15 cellular contexts compared by ENCODE assay signal in genomic region chr3:69444980-69445379, GRCh38. TPM values are rescaled to one million over a fixed set of nuclear protein-coding genes. Genes with fewer than 3 reads are reported as not detected.
DNase-seq lines count a peak whose midpoint lies in the region; ATAC-seq and TF ChIP-seq lines count a peak whose summit lies in the region.
"Had no signal": no experiment of that assay in that cellular context is flagged by ENCODE, and none has a peak within 500 bp of the region (broad histone marks: within the 10 kb centered on the region; RNA-seq: fewer than 3 reads in every experiment).

No MANE protein-coding gene starts in this region.

- peak overlapping the region; percentile 72 for H3K4me3 ChIP-seq in ACC112 (ENCODE audit: low read depth, low read length)
- H3K4me3 ChIP-seq in SJSA1: peak overlapping the region; percentile 29
- H3K4me3 ChIP-seq in foreskin fibroblast (ENCODE audit: low read depth in 1 of 2, low read length in 2 of 2): peak overlapping the region; percentile 37 to 54
- H3K4me3 ChIP-seq in naive thymus-derived CD4-positive, alpha-beta T cell (ENCODE audit: low read length): no peak overlapping the region
- H3K4me3 ChIP-seq: cardiac muscle cell had no signal

- no peaks in the 10 kb centered on the region for H3K4me1 Mint-ChIP-seq in naive thymus-derived CD4-positive, alpha-beta T cell
- H3K4me1 Mint-ChIP-seq in activated T-cell treated with anti-CD3 and anti-CD28 coated beads, Interleukin-2, amount 50 U/mL, for 4 hours (ENCODE audit: low read depth): no peaks in the 10 kb centered on the region

- H3K4me3 Mint-ChIP-seq in naive thymus-derived CD4-positive, alpha-beta T cell: no peak overlapping the region
- H3K4me3 Mint-ChIP-seq in activated T-cell treated with anti-CD3 and anti-CD28 coated beads, Interleukin-2, amount 50 U/mL, for 4 hours: no peak overlapping the region
- H3K4me3 Mint-ChIP-seq: natural killer cell had no signal

- H3K27ac Mint-ChIP-seq in naive thymus-derived CD4-positive, alpha-beta T cell: no peak overlapping the region
- H3K27ac Mint-ChIP-seq: natural killer cell had no signal

- H3K27me3 ChIP-seq in ACC112 (ENCODE audit: insufficient read depth, low read length) (no peaks in the 10 kb centered on the region), SJSA1 (replicated peaks) (no peaks in the 10 kb centered on the region)
- H3K27me3 ChIP-seq in naive thymus-derived CD4-positive, alpha-beta T cell (ENCODE audit: control insufficient read depth in 2 of 2, insufficient read depth in 2 of 2, low read length in 2 of 2): no peaks in the 10 kb centered on the region
- H3K27me3 ChIP-seq: cardiac muscle cell had no signal

- H2AFZ ChIP-seq in ACC112 (ENCODE audit: low read length, unreplicated experiment): peak overlapping the region; percentile 82

- H3K27me3 Mint-ChIP-seq in naive thymus-derived CD4-positive, alpha-beta T cell: peaks cover 0 to 4% (median 0%) of the 10 kb centered on the region in 5 donors
- H3K27me3 Mint-ChIP-seq in activated T-cell treated with anti-CD3 and anti-CD28 coated beads, Interleukin-2, amount 50 U/mL, for 4 hours (ENCODE audit: low read depth): no peaks in the 10 kb centered on the region

- POLR2A ChIA-PET in naive thymus-derived CD4-positive, alpha-beta T cell (lab: Charles Lee): no interaction called here

- no peaks in the 10 kb centered on the region for H3K79me2 ChIP-seq in ACC112 (ENCODE audit: control insufficient read depth, insufficient read depth, low read length, unreplicated experiment)

- no peaks in the 10 kb centered on the region for H3K36me3 Mint-ChIP-seq in naive thymus-derived CD4-positive, alpha-beta T cell
- no peaks in the 10 kb centered on the region for H3K36me3 Mint-ChIP-seq in activated T-cell treated with anti-CD3 and anti-CD28 coated beads, Interleukin-2, amount 50 U/mL, for 4 hours (ENCODE audit: insufficient read depth)
- H3K36me3 Mint-ChIP-seq: natural killer cell had no signal

- H3K9me3 Mint-ChIP-seq in naive thymus-derived CD4-positive, alpha-beta T cell: no peaks in the 10 kb centered on the region
- H3K9me3 Mint-ChIP-seq in activated T-cell treated with anti-CD3 and anti-CD28 coated beads, Interleukin-2, amount 50 U/mL, for 4 hours: no peaks in the 10 kb centered on the region
- H3K9me3 Mint-ChIP-seq: natural killer cell had no signal

- DNase-seq in SJSA1 (ENCODE audit: low read depth in 1 of 2, low spot score in 2 of 2) (peak; percentile 46 to 47), foreskin fibroblast (peak; percentile 11 to 64), putamen (ENCODE audit: low spot score) (peak; percentile 32), SW 1271 (lab: John Stamatoyannopoulos, UW) (no peak)
- no peak for DNase-seq in naive thymus-derived CD4-positive, alpha-beta T cell
- DNase-seq in activated T-cell treated with anti-CD3 and anti-CD28 coated beads, Interleukin-2, amount 50 U/mL, for 4 hours: no peak
- DNase-seq: DMS153, natural killer cell, NCI-H1105 treated with DMSO at 0.1 percent for 48 hours, NCI-H524 treated with DMSO at 0.1 percent for 48 hours, T-helper 9 cell had no signal

- peaks cover 8% of the 10 kb centered on the region for H3K4me1 ChIP-seq in ACC112 (ENCODE audit: control insufficient read depth, insufficient read depth, low read length, unreplicated experiment)
- peaks cover 20% of the 10 kb centered on the region for H3K4me1 ChIP-seq in SJSA1 (replicated peaks)
- no peaks in the 10 kb centered on the region for H3K4me1 ChIP-seq in naive thymus-derived CD4-positive, alpha-beta T cell (ENCODE audit: control insufficient read depth in 2 of 2, insufficient read depth in 2 of 2, low read length in 2 of 2)

- no peak for TF ChIP-seq CTCF in foreskin fibroblast (IDR thresholded peaks at IDR 0.05; ENCODE audit: low read depth, low read length)

- H3K9me3 ChIP-seq in SJSA1 (replicated peaks): no peaks in the 10 kb centered on the region
- H3K9me3 ChIP-seq in naive thymus-derived CD4-positive, alpha-beta T cell (ENCODE audit: control insufficient read depth in 2 of 3, low read length in 3 of 3): no peaks in the 10 kb centered on the region

- H3K27ac ChIP-seq in ACC112 (ENCODE audit: low read depth, low read length) (no peak overlapping the region), SJSA1 (peak overlapping the region; percentile 13; the same call in 1 of the 2 replicates)
- H3K27ac ChIP-seq in naive thymus-derived CD4-positive, alpha-beta T cell (ENCODE audit: low read depth, low read length): no peak overlapping the region
- H3K27ac ChIP-seq: cardiac muscle cell had no signal

- intact Hi-C loops in naive thymus-derived CD4-positive, alpha-beta T cell (cut with micrococcal nuclease): no loop called here

- ATAC-seq in naive thymus-derived CD4-positive, alpha-beta T cell: no peak
- no peak for ATAC-seq in GM21576 (IDR thresholded peaks at IDR 0.05; ENCODE audit: unreplicated experiment)
- no peak for ATAC-seq in activated T-cell treated with anti-CD3 and anti-CD28 coated beads, Interleukin-2, amount 50 U/mL, for 4 hours
- ATAC-seq: HCT116, natural killer cell had no signal

- CTCF ChIA-PET in naive thymus-derived CD4-positive, alpha-beta T cell (lab: Charles Lee): no interaction called here

- H3K36me3 ChIP-seq in ACC112 (ENCODE audit: insufficient read depth, low read length): no peaks in the 10 kb centered on the region
- H3K36me3 ChIP-seq in SJSA1: no peaks in the 10 kb centered on the region
- H3K36me3 ChIP-seq in naive thymus-derived CD4-positive, alpha-beta T cell (ENCODE audit: control insufficient read depth in 2 of 3, insufficient read depth in 3 of 3, low read length in 3 of 3): no peaks in the 10 kb centered on the region
- H3K36me3 ChIP-seq: cardiac muscle cell had no signal

RNA-seq across cellular contexts. Expression of gene FRMD4B, which starts 59.1 kb away (rescaled TPM):
- 1.3 and 13.7 TPM in 2 replicates for total RNA-seq in SJSA1 (2014; rRNA removed; shearing (Covaris generic))
- 10 to 100 TPM in 2 of 5 experiments, 1 to 10 TPM in 3; 3.0 to 32.2 (median 6.5) TPM for total RNA-seq in naive thymus-derived CD4-positive, alpha-beta T cell
- polyA plus RNA-seq in naive thymus-derived CD4-positive, alpha-beta T cell: under 1 TPM in 1 of 2 donors, not detected in 1; 0.59 TPM
- 10 to 100 TPM; 16.3 to 24.6 (median 23.6) TPM for total RNA-seq in activated T-cell treated with anti-CD3 and anti-CD28 coated beads, Interleukin-2, amount 50 U/mL, for 4 hours

Comparison
In these comparisons a context has a peak if more than half of its experiments do, and no peak if none do; other contexts are left out.
1. DNase-seq: peak in SJSA1 (2 of 2), foreskin fibroblast (2 of 2) and putamen (single experiment); none in naive thymus-derived CD4-positive, alpha-beta T cell (0 of 9), activated T-cell treated with anti-CD3 and anti-CD28 coated beads, Interleukin-2, amount 50 U/mL, for 4 hours (single experiment) and SW 1271 (0 of 2).